ENCODE assay signal across 1 cellular context in genomic region chr17:80035687-80035936, GRCh38.
TF ChIP-seq lines count a peak whose summit lies in the region.

A gene with protein sequence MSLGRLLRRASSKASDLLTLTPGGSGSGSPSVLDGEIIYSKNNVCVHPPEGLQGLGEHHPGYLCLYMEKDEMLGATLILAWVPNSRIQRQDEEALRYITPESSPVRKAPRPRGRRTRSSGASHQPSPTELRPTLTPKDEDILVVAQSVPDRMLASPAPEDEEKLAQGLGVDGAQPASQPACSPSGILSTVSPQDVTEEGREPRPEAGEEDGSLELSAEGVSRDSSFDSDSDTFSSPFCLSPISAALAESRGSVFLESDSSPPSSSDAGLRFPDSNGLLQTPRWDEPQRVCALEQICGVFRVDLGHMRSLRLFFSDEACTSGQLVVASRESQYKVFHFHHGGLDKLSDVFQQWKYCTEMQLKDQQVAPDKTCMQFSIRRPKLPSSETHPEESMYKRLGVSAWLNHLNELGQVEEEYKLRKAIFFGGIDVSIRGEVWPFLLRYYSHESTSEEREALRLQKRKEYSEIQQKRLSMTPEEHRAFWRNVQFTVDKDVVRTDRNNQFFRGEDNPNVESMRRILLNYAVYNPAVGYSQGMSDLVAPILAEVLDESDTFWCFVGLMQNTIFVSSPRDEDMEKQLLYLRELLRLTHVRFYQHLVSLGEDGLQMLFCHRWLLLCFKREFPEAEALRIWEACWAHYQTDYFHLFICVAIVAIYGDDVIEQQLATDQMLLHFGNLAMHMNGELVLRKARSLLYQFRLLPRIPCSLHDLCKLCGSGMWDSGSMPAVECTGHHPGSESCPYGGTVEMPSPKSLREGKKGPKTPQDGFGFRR (minus strand): TSS chr17:80035872. CDS start chr17:80013547, 22,325 bp downstream.

TF ChIP-seq in H1, 55 proteins besides CTCF, POLR2A, EP300 and RAD21:
- TF ChIP-seq, protein P1, sequence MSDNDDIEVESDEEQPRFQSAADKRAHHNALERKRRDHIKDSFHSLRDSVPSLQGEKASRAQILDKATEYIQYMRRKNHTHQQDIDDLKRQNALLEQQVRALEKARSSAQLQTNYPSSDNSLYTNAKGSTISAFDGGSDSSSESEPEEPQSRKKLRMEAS (IDR thresholded peaks at IDR 0.05): no peak
- TF ChIP-seq RBBP5 (IDR thresholded peaks at IDR 0.05; ENCODE audit: borderline replicate concordance, low read depth, low read length) (no peak), SP1 (IDR thresholded peaks at IDR 0.05; ENCODE audit: low read depth, low read length) (no peak), CHD1 (IDR thresholded peaks at IDR 0.05; ENCODE audit: low read depth, low read length) (no peak), PHF8 (conservative IDR thresholded peaks at IDR 0.05; ENCODE audit: low read depth, low read length) (0 out of 2 replicates have a peak, but pooled peaks have one; percentile 66)
